21 cellular contexts compared by ENCODE assay signal in the genomic region with DNA sequence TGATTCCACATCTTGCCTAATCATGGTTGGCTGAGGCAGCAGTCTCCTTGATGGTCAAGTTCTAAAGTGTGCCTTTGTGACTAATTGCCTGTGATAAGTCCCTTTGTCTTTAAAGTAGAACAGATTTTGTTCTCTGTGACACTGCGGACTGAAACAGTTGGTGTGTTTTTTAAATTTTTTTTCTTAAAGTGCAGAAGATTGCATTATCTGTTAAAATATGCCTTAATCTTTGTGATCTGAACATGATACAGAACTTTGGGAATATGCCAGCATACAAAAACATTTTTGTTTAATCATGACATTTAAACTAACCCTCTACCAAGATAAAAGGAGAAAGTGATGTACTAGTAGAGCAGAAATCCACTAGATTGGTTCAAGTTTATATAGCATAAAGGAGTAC.
A peak's percentile ranks its signal among the peaks of the same experiment; 100 is the strongest.
DNase-seq lines count a peak whose midpoint lies in the region; ATAC-seq, FAIRE-seq and TF ChIP-seq lines count a peak whose summit lies in the region.
"Had no signal": no experiment of that assay in that cellular context is flagged by ENCODE, and none has a peak within 500 bp of the region (broad histone marks: within the 10 kb centered on the region; RNA-seq: fewer than 3 reads in every experiment).

No MANE protein-coding gene starts in this region.

- H3K9ac ChIP-seq in colonic mucosa (ENCODE audit: low read depth in 2 of 2, low read length in 2 of 2): no peak overlapping the region

- no peaks in the 10 kb centered on the region for H3K4me1 ChIP-seq in colonic mucosa
- H3K4me1 ChIP-seq: BE2C, Caco-2 had no signal

- FAIRE-seq in RCC 7860 (lab: Jason Lieb, UNC): peak; percentile 50
- FAIRE-seq: A204.1, GM12892, GM18507, HepG2 had no signal

- ATAC-seq in esophagus mucosa: no peak
- no peak for ATAC-seq in GM18517 (IDR thresholded peaks at IDR 0.05; ENCODE audit: unreplicated experiment)
- ATAC-seq: HepG2 had no signal

- intact Hi-C loops in colonic mucosa (cut with DNase I): no loop called here

- H3K9me3 ChIP-seq in colonic mucosa: no peaks in the 10 kb centered on the region
- H3K9me3 ChIP-seq: BE2C, Caco-2 had no signal

- H3K27me3 ChIP-seq in colonic mucosa: no peaks in the 10 kb centered on the region
- H3K27me3 ChIP-seq: BE2C had no signal

- no peak overlapping the region for H3K27ac ChIP-seq in colonic mucosa
- H3K27ac ChIP-seq: C4-2B had no signal

- no peak for TF ChIP-seq CTCF in colonic mucosa (IDR thresholded peaks at IDR 0.05)

- no peak overlapping the region for H3K4me3 ChIP-seq in colonic mucosa

- no peak for DNase-seq in RCC 7860 (ENCODE audit: low spot score)
- peak; percentile 15 for DNase-seq in amniotic epithelial cell (ENCODE audit: low read depth)
- peak; percentile 4 for DNase-seq in kidney tubule cell (ENCODE audit: low spot score)
- DNase-seq in colonic mucosa: no peak
- no peak for DNase-seq in NCI-H2081 (lab: John Stamatoyannopoulos, UW)
- DNase-seq: ACHN; BE2C; Caco-2; CD4-positive, alpha-beta T cell; DMS153; DMS79; GDM1; GOT3; H9 had no signal

- no peaks in the 10 kb centered on the region for H3K36me3 ChIP-seq in colonic mucosa
- H3K36me3 ChIP-seq: BE2C had no signal

Comparison
In these comparisons a context has a peak if more than half of its experiments do, and no peak if none do; other contexts are left out.
1. DNase-seq: peak in amniotic epithelial cell (single experiment) and kidney tubule cell (single experiment); none in RCC 7860 (single experiment), colonic mucosa (single experiment) and NCI-H2081 (0 of 2).